Comparison of ENCODE assay signal across 11 cellular contexts in genomic region chr1:89127166-89127565, GRCh38. TPM values are rescaled to one million over a fixed set of nuclear protein-coding genes. Genes with fewer than 3 reads are reported as not detected.
DNase-seq lines count a peak whose midpoint lies in the region; ATAC-seq and TF ChIP-seq lines count a peak whose summit lies in the region.
"Not testable (repeated sequence)": the region's sequence is repeated elsewhere in the genome, so short reads cannot be mapped to it uniquely, and the experiment has no call there.
"Had no signal": no experiment of that assay in that cellular context is flagged by ENCODE, and none has a peak within 500 bp of the region (broad histone marks: within the 10 kb centered on the region; RNA-seq: fewer than 3 reads in every experiment).

No MANE protein-coding gene starts in this region.

- not testable (repeated sequence) for ATAC-seq in memory B cell (ENCODE audit: low read depth)

- not testable (repeated sequence) for TF ChIP-seq CTCF in vagina (IDR thresholded peaks at IDR 0.05)

- H3K36me3 ChIP-seq in vagina, result not testable (repeated sequence)

- peak overlapping the region in 1 of 2 donors; percentile 9 for H3K4me3 ChIP-seq in vagina

- DNase-seq in OCI-M1 (lab: John Stamatoyannopoulos, UW), result peak; percentile 40
- peak; percentile 84 to 85 for DNase-seq in activated CD4-positive, alpha-beta T cell treated with anti-CD3 and anti-CD28 coated beads, Interleukin-2, amount 50 U/mL, for 4 hours
- peak; percentile 61 for DNase-seq in activated effector memory CD4-positive, alpha-beta T cell treated with Interleukin-2 at 50 U/mL for 16 hours
- peak; percentile 49 for DNase-seq in effector CD4-positive, alpha-beta T cell
- DNase-seq in memory B cell (ENCODE audit: low spot score in 2 of 2); vagina (ENCODE audit: extremely low spot score in 2 of 2): not testable (repeated sequence)
- peak; percentile 61 for DNase-seq in stimulated activated CD4-positive, alpha-beta T cell treated with anti-CD3 and anti-CD28 coated beads, Interleukin-12 subunit alpha, Interleukin-12 subunit beta, amount 100 ng/mL, for 4 hours
- DNase-seq in stimulated activated CD8-positive, alpha-beta memory T cell treated with anti-CD3 and anti-CD28 coated beads, Interleukin-4, amount 100 ng/mL, for 24 hours (ENCODE audit: low read depth), result peak; percentile 56

- H3K9me3 ChIP-seq in vagina, result not testable (repeated sequence)

- H3K27ac Mint-ChIP-seq in memory B cell, result peak overlapping the region; percentile 93

- H3K4me1 Mint-ChIP-seq in memory B cell, result peaks cover 35% of the 10 kb centered on the region

- peak overlapping the region; percentile 83 for H3K4me3 Mint-ChIP-seq in memory B cell

- not testable (repeated sequence) for H3K27me3 Mint-ChIP-seq in memory B cell

- not testable (repeated sequence) for H3K9me3 Mint-ChIP-seq in memory B cell

- intact Hi-C loops in vagina (cut with DNase I), result not testable (repeated sequence)

- TF ChIP-seq POLR2A in vagina (IDR thresholded peaks at IDR 0.05), result not testable (repeated sequence)

- peak overlapping the region; percentile 92 for H3K27ac ChIP-seq in vagina

- peaks cover 59% of the 10 kb centered on the region for H3K4me1 ChIP-seq in vagina

- not testable (repeated sequence) for H3K36me3 Mint-ChIP-seq in memory B cell

- not testable (repeated sequence) for H3K27me3 ChIP-seq in vagina

RNA-seq across cellular contexts. Expression of gene GBP2, which starts 1.3 kb away (rescaled TPM):
- 59.4 TPM for total RNA-seq in vagina

RNA-seq across cellular contexts. Expression of gene GBP7, which starts 48.6 kb away (rescaled TPM):
- not detected for total RNA-seq in vagina
- total RNA-seq: chondrocyte, kidney epithelial cell, osteocyte had no signal
